29 cellular contexts compared by ENCODE assay signal in the genomic region with DNA sequence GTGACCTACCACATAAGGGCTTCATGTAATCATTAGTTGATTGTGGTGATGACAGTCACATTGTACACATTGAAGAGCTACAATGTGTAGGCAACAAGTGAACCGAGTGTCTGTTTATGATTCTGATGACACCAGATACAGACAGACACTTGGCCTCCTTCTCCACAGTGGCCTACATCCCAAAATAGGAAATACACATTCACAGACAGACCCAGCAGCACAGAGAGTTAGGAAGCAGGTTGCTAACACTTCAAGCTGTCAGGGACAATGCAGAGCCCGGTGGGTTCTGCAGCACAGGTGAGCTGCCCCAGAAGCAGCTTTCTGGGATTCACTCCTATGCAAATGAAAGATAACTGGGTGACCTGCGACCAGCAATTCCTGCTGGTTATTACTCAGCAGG.
"Had no signal": no experiment of that assay in that cellular context is flagged by ENCODE, and none has a peak within 500 bp of the region (broad histone marks: within the 10 kb centered on the region; RNA-seq: fewer than 3 reads in every experiment).

No MANE protein-coding gene starts in this region.

- H3K9me3 Mint-ChIP-seq: type B pancreatic cell had no signal

- H3K4me1 ChIP-seq: suprapubic skin, thyroid gland, transverse colon, upper lobe of left lung, upper lobe of right lung, uterus, vagina had no signal

- H3K4me3 ChIP-seq: stomach, suprapubic skin, testis, thoracic aorta, thyroid gland, tibial artery, tibial nerve, transverse colon, upper lobe of left lung, upper lobe of right lung, uterus, vagina had no signal

- H3K27me3 Mint-ChIP-seq: stimulated activated memory B cell treated with anti-CD40 and anti-IgM and Interleukin-4, amounts not matched to agents 10 μg/mL and 1 μg/mL and 100 μg/mL, for 72 hours; stimulated activated naive B cell treated with anti-CD40 and anti-IgM and Interleukin-4, amounts not matched to agents 10 μg/mL and 1 μg/mL and 100 μg/mL, for 72 hours; stimulated activated naive CD8-positive, alpha-beta T cell treated with anti-CD3 and anti-CD28 coated beads, Interleukin-15, amount 100 ng/mL, for 72 hours; stimulated activated naive CD8-positive, alpha-beta T cell treated with anti-CD3 and anti-CD28 coated beads, Interleukin-15, Interleukin-2, amounts not matched to agents 100 ng/mL and 50 ng/mL, for 24 hours; type B pancreatic cell had no signal

- H3K27ac ChIP-seq: stomach, suprapubic skin, testis, thoracic aorta, thyroid gland, tibial artery, tibial nerve, transverse colon, upper lobe of left lung, upper lobe of right lung, uterus, vagina had no signal

- H3K36me3 Mint-ChIP-seq: stimulated activated effector memory CD8-positive, alpha-beta T cell treated with anti-CD3 and anti-CD28 coated beads, Interleukin-12 subunit alpha, Interleukin-12 subunit beta, amount 100 ng/mL, for 72 hours; stimulated activated memory B cell treated with anti-CD40 and anti-IgM and Interleukin-4, amounts not matched to agents 10 μg/mL and 1 μg/mL and 100 μg/mL, for 72 hours; stimulated activated naive B cell treated with anti-CD40 and anti-IgM and Interleukin-4, amounts not matched to agents 10 μg/mL and 1 μg/mL and 100 μg/mL, for 72 hours had no signal

- DNase-seq: stimulated activated CD4-positive, alpha-beta T cell treated with anti-CD3 and anti-CD28 coated beads, Interleukin-2, amount 100 ng/mL, for 48 hours; stimulated activated CD4-positive, alpha-beta T cell treated with anti-CD3 and anti-CD28 coated beads, Interleukin-4, amount 100 ng/mL, for 1 hour; stimulated activated CD4-positive, alpha-beta T cell treated with anti-CD3 and anti-CD28 coated beads, Interleukin-4, amount 100 ng/mL, for 24 hours; stimulated activated CD4-positive, alpha-beta T cell treated with anti-CD3 and anti-CD28 coated beads, Interleukin-4, amount 100 ng/mL, for 4 hours; stimulated activated CD8-positive, alpha-beta memory T cell treated with anti-CD3 and anti-CD28 coated beads, Interleukin-4, amount 100 ng/mL, for 48 hours; stimulated activated naive B cell treated with anti-CD40 and anti-IgM and Interleukin-4, amounts not matched to agents 10 μg/mL and 1 μg/mL and 100 μg/mL, for 72 hours; stimulated activated naive CD4-positive, alpha-beta T cell; stimulated activated naive CD4-positive, alpha-beta T cell treated with Interleukin-2 at 50 U/mL for 16 hours; stimulated activated naive CD8-positive, alpha-beta T cell treated with anti-CD3 and anti-CD28 coated beads, Interleukin-15, amount 100 ng/mL, for 72 hours; stimulated activated naive CD8-positive, alpha-beta T cell treated with anti-CD3 and anti-CD28 coated beads, Interleukin-15, Interleukin-2, amounts not matched to agents 100 U/mL and 50 U/mL, for 24 hours; stomach; substantia nigra; testis; thyroid gland; tibial artery; transverse colon; trophoblast cell; upper lobe of left lung; upper lobe of right lung; uterus had no signal

- H3K36me3 ChIP-seq: suprapubic skin, thyroid gland, transverse colon, upper lobe of left lung, uterus had no signal

- H3K9me3 ChIP-seq: stomach, suprapubic skin, testis, thoracic aorta, thyroid gland, tibial artery, tibial nerve, transverse colon, upper lobe of left lung, upper lobe of right lung, uterus, vagina had no signal

- H3K4me1 Mint-ChIP-seq: stimulated activated effector memory CD8-positive, alpha-beta T cell treated with anti-CD3 and anti-CD28 coated beads, Interleukin-12 subunit alpha, Interleukin-12 subunit beta, amount 100 ng/mL, for 72 hours; stimulated activated memory B cell treated with anti-CD40 and anti-IgM and Interleukin-4, amounts not matched to agents 10 μg/mL and 1 μg/mL and 100 μg/mL, for 72 hours; stimulated activated naive B cell treated with anti-CD40 and anti-IgM and Interleukin-4, amounts not matched to agents 10 μg/mL and 1 μg/mL and 100 μg/mL, for 72 hours; stimulated activated naive CD8-positive, alpha-beta T cell treated with anti-CD3 and anti-CD28 coated beads, Interleukin-15, amount 100 ng/mL, for 72 hours had no signal

- H3K27ac Mint-ChIP-seq: stimulated activated effector memory CD8-positive, alpha-beta T cell treated with anti-CD3 and anti-CD28 coated beads, Interleukin-12 subunit alpha, Interleukin-12 subunit beta, amount 100 ng/mL, for 72 hours; stimulated activated memory B cell treated with anti-CD40 and anti-IgM and Interleukin-4, amounts not matched to agents 10 μg/mL and 1 μg/mL and 100 μg/mL, for 72 hours; stimulated activated naive B cell treated with anti-CD40 and anti-IgM and Interleukin-4, amounts not matched to agents 10 μg/mL and 1 μg/mL and 100 μg/mL, for 72 hours; stimulated activated naive CD8-positive, alpha-beta T cell treated with anti-CD3 and anti-CD28 coated beads, Interleukin-15, amount 100 ng/mL, for 72 hours; stimulated activated naive CD8-positive, alpha-beta T cell treated with anti-CD3 and anti-CD28 coated beads, Interleukin-15, Interleukin-2, amounts not matched to agents 100 ng/mL and 50 ng/mL, for 24 hours; type B pancreatic cell had no signal

- H3K4me3 Mint-ChIP-seq: stimulated activated effector memory CD8-positive, alpha-beta T cell treated with anti-CD3 and anti-CD28 coated beads, Interleukin-12 subunit alpha, Interleukin-12 subunit beta, amount 100 ng/mL, for 72 hours; stimulated activated memory B cell treated with anti-CD40 and anti-IgM and Interleukin-4, amounts not matched to agents 10 μg/mL and 1 μg/mL and 100 μg/mL, for 72 hours; stimulated activated naive B cell treated with anti-CD40 and anti-IgM and Interleukin-4, amounts not matched to agents 10 μg/mL and 1 μg/mL and 100 μg/mL, for 72 hours; stimulated activated naive CD8-positive, alpha-beta T cell treated with anti-CD3 and anti-CD28 coated beads, Interleukin-15, amount 100 ng/mL, for 72 hours; stimulated activated naive CD8-positive, alpha-beta T cell treated with anti-CD3 and anti-CD28 coated beads, Interleukin-15, Interleukin-2, amounts not matched to agents 100 ng/mL and 50 ng/mL, for 24 hours; type B pancreatic cell had no signal

- H3K27me3 ChIP-seq: stomach, suprapubic skin, testis, thyroid gland, tibial artery, tibial nerve, transverse colon, upper lobe of left lung, upper lobe of right lung, uterus, vagina had no signal

- FAIRE-seq: urothelium cell line had no signal
